8 cellular contexts compared by ENCODE assay signal in genomic region chr2:96485751-96486643, GRCh38. TPM values are rescaled to one million over a fixed set of nuclear protein-coding genes. Genes with fewer than 3 reads are reported as not detected.
DNase-seq lines count a peak whose midpoint lies in the region; ATAC-seq and TF ChIP-seq lines count a peak whose summit lies in the region.

No MANE protein-coding gene starts in this region.

- peaks cover 23% of the 10 kb centered on the region for H3K4me1 Mint-ChIP-seq in CD4-positive, alpha-beta T cell (ENCODE audit: low read depth)

- POLR2A ChIA-PET in CD4-positive, alpha-beta T cell (lab: Charles Lee): interaction anchor here (0.6 to 1.4 kb wide), 4 partner anchors 51 to 68 kb away, joined by 3 to 7 read pairs (median 4); partner anchors contain the start of gene ARID5A

- CTCF ChIA-PET in CD4-positive, alpha-beta T cell (lab: Charles Lee): interaction anchor here (1.0 kb wide), 1 partner anchor 78 kb away, joined by 4 read pairs; no protein-coding TSS in a partner anchor

- no peaks in the 10 kb centered on the region for H3K9me3 Mint-ChIP-seq in CD4-positive, alpha-beta T cell

- peak overlapping the region; percentile 88 for H3K4me3 Mint-ChIP-seq in CD4-positive, alpha-beta T cell

- no peaks in the 10 kb centered on the region for H3K36me3 Mint-ChIP-seq in CD4-positive, alpha-beta T cell (ENCODE audit: low read depth)

- H3K27me3 Mint-ChIP-seq in CD4-positive, alpha-beta T cell: no peaks in the 10 kb centered on the region

- no peaks in the 10 kb centered on the region for H3K9me3 ChIP-seq in CD4-positive, alpha-beta T cell (ENCODE audit: control insufficient read depth, low read length)

- H3K27ac Mint-ChIP-seq in CD4-positive, alpha-beta T cell: peak overlapping the region; percentile 91

- intact Hi-C loops in CD4-positive, alpha-beta T cell (cut with DNase I, micrococcal nuclease): loop anchor here in 1 of 2 experiments (5.0 kb wide), 2 partner anchors 51 to 79 kb away; partner anchors contain the start of gene ARID5A

- no peak for TF ChIP-seq CTCF in CD4-positive, alpha-beta T cell (IDR thresholded peaks at IDR 0.05)

- peak; percentile 95 for ATAC-seq in CD4-positive, alpha-beta T cell (ENCODE audit: poor library complexity)
- ATAC-seq in GM19438 (IDR thresholded peaks at IDR 0.05; ENCODE audit: low read depth, unreplicated experiment) (peak; percentile 81), HG03565 (IDR thresholded peaks at IDR 0.05; ENCODE audit: unreplicated experiment) (peak; percentile 66)

- peak overlapping the region; percentile 25 to 39 (median 28) for H3K4me3 ChIP-seq in skin epidermis

- no peaks in the 10 kb centered on the region for H3K27me3 ChIP-seq in CD4-positive, alpha-beta T cell (ENCODE audit: control insufficient read depth, insufficient read depth, low read length)

- peak overlapping the region; percentile 58 for H3K27ac ChIP-seq in CD4-positive, alpha-beta T cell (ENCODE audit: low read depth, low read length)
- peak overlapping the region; percentile 66 to 97 (median 84) for H3K27ac ChIP-seq in skin epidermis

- DNase-seq in CD4-positive, alpha-beta T cell: peak; percentile 57 to 87 (median 68)
- peak; percentile 44 to 96 (median 61) for DNase-seq in T-helper 1 cell
- peak; percentile 87 for DNase-seq in amniotic epithelial cell (ENCODE audit: low read depth)
- DNase-seq in hippocampal formation (lab: John Stamatoyannopoulos, UW): peak; percentile 12 to 19
- DNase-seq in NCI-H524 treated with DMSO at 0.1 percent for 48 hours (lab: John Stamatoyannopoulos, UW): no peak

RNA-seq across cellular contexts. Expression of gene NEURL3, which starts 19.2 kb away (rescaled TPM):
- not detected for total RNA-seq in CD4-positive, alpha-beta T cell

RNA-seq across cellular contexts. Expression of gene ARID5A, which starts 50.6 kb away (rescaled TPM):
- 100 to 1,000 TPM; 326 to 342 TPM for total RNA-seq in CD4-positive, alpha-beta T cell
